1 cellular context compared by ENCODE assay signal in the genomic region with DNA sequence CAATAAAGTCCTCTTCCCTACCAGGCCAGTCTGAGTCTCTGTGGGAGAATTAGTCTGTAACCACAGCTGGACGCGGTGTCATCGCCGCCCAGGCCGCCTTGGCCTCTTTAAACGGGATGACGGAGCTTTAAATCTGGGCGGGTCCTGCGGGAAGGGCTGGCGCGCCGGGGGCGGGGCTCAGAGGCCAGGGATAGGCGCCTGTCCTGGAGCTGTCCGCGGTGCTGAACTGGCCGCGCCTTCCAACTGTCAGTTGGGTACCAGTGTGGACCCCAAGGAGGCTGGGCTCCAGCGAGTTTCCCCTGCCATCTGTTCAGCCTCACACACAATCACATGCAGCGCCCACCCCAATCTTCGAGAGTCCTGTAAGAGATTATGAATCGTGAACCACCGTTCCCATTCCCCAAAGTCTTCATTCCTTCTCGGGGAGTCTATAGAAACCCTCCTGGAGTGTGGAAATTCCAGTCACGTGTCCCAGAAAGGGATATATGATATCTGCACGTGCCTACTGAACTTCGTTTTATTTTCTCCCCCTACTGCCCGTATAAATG.
TF ChIP-seq lines count a peak whose summit lies in the region.

No MANE protein-coding gene starts in this region.

TF ChIP-seq in SK-N-SH, 30 proteins besides CTCF, POLR2A, EP300 and RAD21:
- TF ChIP-seq CHD2 (IDR thresholded peaks at IDR 0.05; ENCODE audit: low read length, partially characterized antibody) = no peak
- TF ChIP-seq MEF2A (IDR thresholded peaks at IDR 0.05; ENCODE audit: borderline replicate concordance, low read depth) = no peak
- no peak for TF ChIP-seq GABPA (IDR thresholded peaks at IDR 0.05; ENCODE audit: low read depth)
- no peak for TF ChIP-seq TCF12 (IDR thresholded peaks at IDR 0.05)
- no peak for TF ChIP-seq FOSL2 (IDR thresholded peaks at IDR 0.05; ENCODE audit: borderline replicate concordance, low read depth)
- peak; percentile 75; the same call in 1 of the 2 replicates for TF ChIP-seq SIN3A (IDR thresholded peaks at IDR 0.05; ENCODE audit: borderline replicate concordance, low read depth, low read length)
- TF ChIP-seq SMC3 (IDR thresholded peaks at IDR 0.05; ENCODE audit: low read depth, low read length) = no peak
- TF ChIP-seq, protein P1, sequence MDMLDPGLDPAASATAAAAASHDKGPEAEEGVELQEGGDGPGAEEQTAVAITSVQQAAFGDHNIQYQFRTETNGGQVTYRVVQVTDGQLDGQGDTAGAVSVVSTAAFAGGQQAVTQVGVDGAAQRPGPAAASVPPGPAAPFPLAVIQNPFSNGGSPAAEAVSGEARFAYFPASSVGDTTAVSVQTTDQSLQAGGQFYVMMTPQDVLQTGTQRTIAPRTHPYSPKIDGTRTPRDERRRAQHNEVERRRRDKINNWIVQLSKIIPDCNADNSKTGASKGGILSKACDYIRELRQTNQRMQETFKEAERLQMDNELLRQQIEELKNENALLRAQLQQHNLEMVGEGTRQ (IDR thresholded peaks at IDR 0.05; ENCODE audit: borderline replicate concordance, low read depth, low read length) = no peak
- no peak for TF ChIP-seq POLR2AphosphoS5 (IDR thresholded peaks at IDR 0.05; ENCODE audit: low read depth, low read length)
- no peak for TF ChIP-seq NRF1 (IDR thresholded peaks at IDR 0.05; ENCODE audit: low read depth, low read length)
- no peak for TF ChIP-seq FOXM1 (IDR thresholded peaks at IDR 0.05; ENCODE audit: low read depth)
- 0 out of 2 replicates have a peak, but pooled peaks have one; percentile 41 for TF ChIP-seq MXI1 (IDR thresholded peaks at IDR 0.05; ENCODE audit: low read depth, low read length)
- TF ChIP-seq ELF1 (IDR thresholded peaks at IDR 0.05) = no peak
- TF ChIP-seq, protein P2, sequence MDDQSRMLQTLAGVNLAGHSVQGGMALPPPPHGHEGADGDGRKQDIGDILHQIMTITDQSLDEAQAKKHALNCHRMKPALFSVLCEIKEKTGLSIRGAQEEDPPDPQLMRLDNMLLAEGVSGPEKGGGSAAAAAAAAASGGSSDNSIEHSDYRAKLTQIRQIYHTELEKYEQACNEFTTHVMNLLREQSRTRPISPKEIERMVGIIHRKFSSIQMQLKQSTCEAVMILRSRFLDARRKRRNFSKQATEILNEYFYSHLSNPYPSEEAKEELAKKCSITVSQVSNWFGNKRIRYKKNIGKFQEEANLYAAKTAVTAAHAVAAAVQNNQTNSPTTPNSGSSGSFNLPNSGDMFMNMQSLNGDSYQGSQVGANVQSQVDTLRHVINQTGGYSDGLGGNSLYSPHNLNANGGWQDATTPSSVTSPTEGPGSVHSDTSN (IDR thresholded peaks at IDR 0.05) = no peak
- TF ChIP-seq JUND (IDR thresholded peaks at IDR 0.05) = no peak
- TF ChIP-seq, protein P3, sequence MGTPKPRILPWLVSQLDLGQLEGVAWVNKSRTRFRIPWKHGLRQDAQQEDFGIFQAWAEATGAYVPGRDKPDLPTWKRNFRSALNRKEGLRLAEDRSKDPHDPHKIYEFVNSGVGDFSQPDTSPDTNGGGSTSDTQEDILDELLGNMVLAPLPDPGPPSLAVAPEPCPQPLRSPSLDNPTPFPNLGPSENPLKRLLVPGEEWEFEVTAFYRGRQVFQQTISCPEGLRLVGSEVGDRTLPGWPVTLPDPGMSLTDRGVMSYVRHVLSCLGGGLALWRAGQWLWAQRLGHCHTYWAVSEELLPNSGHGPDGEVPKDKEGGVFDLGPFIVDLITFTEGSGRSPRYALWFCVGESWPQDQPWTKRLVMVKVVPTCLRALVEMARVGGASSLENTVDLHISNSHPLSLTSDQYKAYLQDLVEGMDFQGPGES (IDR thresholded peaks at IDR 0.05; ENCODE audit: low read depth, low read length) = no peak
- TF ChIP-seq, protein P4, sequence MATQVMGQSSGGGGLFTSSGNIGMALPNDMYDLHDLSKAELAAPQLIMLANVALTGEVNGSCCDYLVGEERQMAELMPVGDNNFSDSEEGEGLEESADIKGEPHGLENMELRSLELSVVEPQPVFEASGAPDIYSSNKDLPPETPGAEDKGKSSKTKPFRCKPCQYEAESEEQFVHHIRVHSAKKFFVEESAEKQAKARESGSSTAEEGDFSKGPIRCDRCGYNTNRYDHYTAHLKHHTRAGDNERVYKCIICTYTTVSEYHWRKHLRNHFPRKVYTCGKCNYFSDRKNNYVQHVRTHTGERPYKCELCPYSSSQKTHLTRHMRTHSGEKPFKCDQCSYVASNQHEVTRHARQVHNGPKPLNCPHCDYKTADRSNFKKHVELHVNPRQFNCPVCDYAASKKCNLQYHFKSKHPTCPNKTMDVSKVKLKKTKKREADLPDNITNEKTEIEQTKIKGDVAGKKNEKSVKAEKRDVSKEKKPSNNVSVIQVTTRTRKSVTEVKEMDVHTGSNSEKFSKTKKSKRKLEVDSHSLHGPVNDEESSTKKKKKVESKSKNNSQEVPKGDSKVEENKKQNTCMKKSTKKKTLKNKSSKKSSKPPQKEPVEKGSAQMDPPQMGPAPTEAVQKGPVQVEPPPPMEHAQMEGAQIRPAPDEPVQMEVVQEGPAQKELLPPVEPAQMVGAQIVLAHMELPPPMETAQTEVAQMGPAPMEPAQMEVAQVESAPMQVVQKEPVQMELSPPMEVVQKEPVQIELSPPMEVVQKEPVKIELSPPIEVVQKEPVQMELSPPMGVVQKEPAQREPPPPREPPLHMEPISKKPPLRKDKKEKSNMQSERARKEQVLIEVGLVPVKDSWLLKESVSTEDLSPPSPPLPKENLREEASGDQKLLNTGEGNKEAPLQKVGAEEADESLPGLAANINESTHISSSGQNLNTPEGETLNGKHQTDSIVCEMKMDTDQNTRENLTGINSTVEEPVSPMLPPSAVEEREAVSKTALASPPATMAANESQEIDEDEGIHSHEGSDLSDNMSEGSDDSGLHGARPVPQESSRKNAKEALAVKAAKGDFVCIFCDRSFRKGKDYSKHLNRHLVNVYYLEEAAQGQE (IDR thresholded peaks at IDR 0.05; ENCODE audit: low read depth, low read length) = peak; percentile 100
- no peak for TF ChIP-seq RCOR1 (IDR thresholded peaks at IDR 0.05; ENCODE audit: low read length)
- TF ChIP-seq, protein P5, sequence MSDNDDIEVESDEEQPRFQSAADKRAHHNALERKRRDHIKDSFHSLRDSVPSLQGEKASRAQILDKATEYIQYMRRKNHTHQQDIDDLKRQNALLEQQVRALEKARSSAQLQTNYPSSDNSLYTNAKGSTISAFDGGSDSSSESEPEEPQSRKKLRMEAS (IDR thresholded peaks at IDR 0.05; ENCODE audit: low read depth) = peak; percentile 72
- TF ChIP-seq FOXJ3 (CRISPR knock-in tag; IDR thresholded peaks at IDR 0.05) = no peak
- TF ChIP-seq EZH2phosphoT487 (IDR thresholded peaks at IDR 0.05; ENCODE audit: borderline replicate concordance, low read depth) = no peak
- TF ChIP-seq GATA2 (CRISPR knock-in tag; IDR thresholded peaks at IDR 0.05) = no peak
- TF ChIP-seq TEAD4 (IDR thresholded peaks at IDR 0.05; ENCODE audit: borderline replicate concordance, insufficient read depth) = no peak
- no peak for TF ChIP-seq RFX5 (IDR thresholded peaks at IDR 0.05; ENCODE audit: low read length)
- TF ChIP-seq RXRA (IDR thresholded peaks at IDR 0.05; ENCODE audit: borderline replicate concordance, low read depth) = no peak
- TF ChIP-seq, protein P6, sequence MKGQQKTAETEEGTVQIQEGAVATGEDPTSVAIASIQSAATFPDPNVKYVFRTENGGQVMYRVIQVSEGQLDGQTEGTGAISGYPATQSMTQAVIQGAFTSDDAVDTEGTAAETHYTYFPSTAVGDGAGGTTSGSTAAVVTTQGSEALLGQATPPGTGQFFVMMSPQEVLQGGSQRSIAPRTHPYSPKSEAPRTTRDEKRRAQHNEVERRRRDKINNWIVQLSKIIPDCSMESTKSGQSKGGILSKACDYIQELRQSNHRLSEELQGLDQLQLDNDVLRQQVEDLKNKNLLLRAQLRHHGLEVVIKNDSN (IDR thresholded peaks at IDR 0.05; ENCODE audit: borderline replicate concordance, low read depth) = no peak
- no peak for TF ChIP-seq TAF1 (IDR thresholded peaks at IDR 0.05; ENCODE audit: borderline replicate concordance, low read depth, low read length)
- TF ChIP-seq NFIC (IDR thresholded peaks at IDR 0.05; ENCODE audit: borderline replicate concordance) = no peak
